In the genomic region with DNA sequence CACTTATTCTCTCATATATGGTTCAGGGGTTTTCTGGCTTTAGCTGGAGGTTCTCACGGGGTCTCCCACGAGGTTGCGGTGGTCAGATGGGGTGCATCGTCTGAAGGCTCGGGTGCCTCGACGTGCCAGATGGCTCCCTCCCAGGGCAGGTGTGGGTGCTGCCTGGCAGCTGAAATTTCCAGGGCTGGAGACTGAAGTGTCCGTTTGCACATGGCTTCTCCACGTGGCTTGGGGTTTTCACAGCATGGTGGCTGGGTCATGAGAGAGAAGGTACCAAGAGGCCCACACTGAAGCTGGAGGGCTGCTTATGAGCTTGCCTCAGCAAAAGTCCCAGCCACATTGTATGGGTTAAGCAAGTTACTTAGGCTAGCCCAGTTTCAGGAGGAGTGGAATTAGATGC, we compare ENCODE assay signal across 10 cellular contexts.
DNase-seq lines count a peak whose midpoint lies in the region; ATAC-seq, FAIRE-seq and TF ChIP-seq lines count a peak whose summit lies in the region.
"Had no signal": no experiment of that assay in that cellular context is flagged by ENCODE, and none has a peak within 500 bp of the region (broad histone marks: within the 10 kb centered on the region; RNA-seq: fewer than 3 reads in every experiment).

No MANE protein-coding gene starts in this region.

- no peak for FAIRE-seq in GM12878 (lab: Jason Lieb, UNC)
- FAIRE-seq: TTC549 had no signal

- RAD21 ChIA-PET in GM12878 (lab: Charles Lee; ENCODE audit: unreplicated experiment), result no interaction called here

- CTCF ChIA-PET in GM12878 (lab: Yijun Ruan, JAX), result no interaction called here

- no peak for DNase-seq in heart right ventricle
- no peak for DNase-seq in left ventricle myocardium superior
- no peak for DNase-seq in GM12878 (ENCODE audit: low read depth, low spot score)
- DNase-seq in thoracic aorta (ENCODE audit: low spot score), result no peak
- no peak for DNase-seq in hypothalamus (lab: John Stamatoyannopoulos, UW)
- no peak for DNase-seq in dermis blood vessel endothelial cell
- DNase-seq in ureter (ENCODE audit: low spot score), result no peak

- peaks cover 0 to 8% (median 0%) of the 10 kb centered on the region in 11 donors for H3K9me3 ChIP-seq in heart right ventricle
- no peaks in the 10 kb centered on the region for H3K9me3 ChIP-seq in GM12878 (replicated peaks; ENCODE audit: control insufficient read depth, insufficient read depth, low read length)
- no peaks in the 10 kb centered on the region for H3K9me3 ChIP-seq in mesodermal cell (ENCODE audit: control insufficient read depth, low read length)
- no peaks in the 10 kb centered on the region for H3K9me3 ChIP-seq in thoracic aorta

- no peak for TF ChIP-seq RAD21 in GM12878 (IDR thresholded peaks at IDR 0.05; ENCODE audit: insufficient read depth, low read depth, low read length)

- H3K4me2 ChIP-seq in GM12878 (ENCODE audit: control insufficient read depth, insufficient read depth), result 0 out of 2 replicates have a peak overlapping the region, but pooled peaks have one; percentile 59

- 51 to 55% methylated on average over 9 of the region's 9 CpGs for WGBS in heart right ventricle, 2 donors
- 57% methylated on average over 9 of the region's 9 CpGs for WGBS in GM12878 (ENCODE audit: insufficient coverage, insufficient replicate concordance, low lambda C conversion rate, missing lambda C conversion rate)
- WGBS in mesodermal cell (ENCODE audit: insufficient coverage in 2 of 2), 2 experiments, result 71 to 80% methylated on average over 8 to 9 of the region's 9 CpGs

- SMC1A ChIA-PET in GM12878 (lab: Charles Lee; ENCODE audit: uncharacterized antibody, unreplicated experiment), result interaction anchor here (0.7 kb wide), 1 partner anchor 15 kb away, joined by 3 read pairs; no protein-coding TSS in a partner anchor

- no peak overlapping the region for H2AFZ ChIP-seq in GM12878 (ENCODE audit: control insufficient read depth, low read depth, low read length)

- no peaks in the 10 kb centered on the region for H3K79me2 ChIP-seq in GM12878 (ENCODE audit: control insufficient read depth, insufficient read depth, low read length)

- no peak overlapping the region for H3K9ac ChIP-seq in GM12878 (ENCODE audit: control insufficient read depth, insufficient read depth, low read length)

- no peak for TF ChIP-seq EP300 in GM12878 (IDR thresholded peaks at IDR 0.05; ENCODE audit: borderline replicate concordance in 1 of 2, control insufficient read depth in 1 of 2, low read depth in 2 of 2, low read length in 2 of 2)

- POLR2A ChIA-PET in GM12878 (lab: Charles Lee), result no interaction called here

- H3K4me1 ChIP-seq in heart right ventricle, result peaks cover 3 to 55% (median 28%) of the 10 kb centered on the region in 9 donors
- H3K4me1 ChIP-seq in GM12878 (ENCODE audit: control insufficient read depth, insufficient read depth, low read length), result no peaks in the 10 kb centered on the region
- peaks cover 3% of the 10 kb centered on the region for H3K4me1 ChIP-seq in mesodermal cell (ENCODE audit: control insufficient read depth, insufficient read depth, low read length, poor library complexity, severe bottlenecking)
- peaks cover 0 to 4% of the 10 kb centered on the region in 2 donors for H3K4me1 ChIP-seq in thoracic aorta (ENCODE audit: control insufficient read depth in 1 of 2, low read depth in 2 of 2)

- H3K27ac ChIP-seq in heart right ventricle, result peak overlapping the region; percentile 7 to 88 (median 80)
- no peak overlapping the region for H3K27ac ChIP-seq in GM12878 (ENCODE audit: control insufficient read depth, insufficient read depth)
- no peak overlapping the region for H3K27ac ChIP-seq in mesodermal cell (ENCODE audit: low read depth, low read length, severe bottlenecking)
- H3K27ac ChIP-seq in thoracic aorta, result peak overlapping the region in 1 of 2 donors; percentile 13
- H3K27ac ChIP-seq: C4-2B had no signal

- no TSS peak for BruUV-seq in GM12878 (replicated peaks; lab: Mats Ljungman, UMichigan)

- H3K27me3 ChIP-seq in heart right ventricle, result peaks cover 0 to 26% (median 4%) of the 10 kb centered on the region in 7 donors
- H3K27me3 ChIP-seq in GM12878 (replicated peaks in 1 of 2; ENCODE audit: control insufficient read depth in 2 of 2, insufficient read depth in 2 of 2, low read length in 1 of 2), result peaks cover 2 to 5% of the 10 kb centered on the region in 2 experiments; a peak in 3 of 4 replicates
- no peaks in the 10 kb centered on the region for H3K27me3 ChIP-seq in thoracic aorta (replicated peaks; ENCODE audit: insufficient read depth)

- no peaks in the 10 kb centered on the region for H4K20me1 ChIP-seq in GM12878 (ENCODE audit: control insufficient read depth, insufficient read depth)

- H3K4me3 ChIP-seq in heart right ventricle, result peak overlapping the region in 7 of 10 donors; percentile 17 to 58 (median 55)
- no peak overlapping the region for H3K4me3 ChIP-seq in GM12878
- H3K4me3 ChIP-seq in mesodermal cell (ENCODE audit: extremely low read depth, insufficient read depth, low read length, poor library complexity, severe bottlenecking), result peak overlapping the region; percentile 33
- peak overlapping the region; percentile 70 for H3K4me3 ChIP-seq in thoracic aorta

- H3K36me3 ChIP-seq in heart right ventricle (no peaks in the 10 kb centered on the region), GM12878 (ENCODE audit: control insufficient read depth in 2 of 2, insufficient read depth in 2 of 2, low read length in 1 of 2) (no peaks in the 10 kb centered on the region), mesodermal cell (ENCODE audit: control insufficient read depth, insufficient read depth, low read length) (no peaks in the 10 kb centered on the region), thoracic aorta (no peaks in the 10 kb centered on the region)

- intact Hi-C loops in heart right ventricle (cut with DNase I) (loop anchor here in 1 of 10 donors (5.0 kb wide), 1 partner anchor 91 kb away; no protein-coding TSS in a partner anchor), left ventricle myocardium superior (cut with micrococcal nuclease) (no loop called here), GM12878 (cut with micrococcal nuclease; ENCODE audit: unreplicated experiment) (loop anchor here (5.0 kb wide), 1 partner anchor 49 kb away; no protein-coding TSS in a partner anchor)

- TF ChIP-seq POLR2A in GM12878 (IDR thresholded peaks at IDR 0.05; ENCODE audit: low read depth, low read length), result no peak

- ATAC-seq in heart right ventricle, result no peak
- no peak for ATAC-seq in left ventricle myocardium superior
- no peak for ATAC-seq in GM12878
- no peak for ATAC-seq in thoracic aorta (ENCODE audit: insufficient number of reproducible peaks, low FRiP score, low read depth)

- in situ Hi-C loops in GM12878 (cut with MboI), result no loop called here

- TF ChIP-seq CTCF in heart right ventricle (IDR thresholded peaks at IDR 0.05) (no peak), GM12878 (IDR thresholded peaks at IDR 0.05 in 2 of 3, conservative IDR thresholded peaks at IDR 0.05 in 1 of 3; ENCODE audit: control insufficient read depth in 2 of 3, extremely low read depth in 1 of 3, insufficient read depth in 1 of 3, low read depth in 3 of 3, low read length in 3 of 3) (no peak), thoracic aorta (IDR thresholded peaks at IDR 0.05) (no peak)

TF ChIP-seq in GM12878, 131 proteins besides CTCF, POLR2A, EP300 and RAD21:
- no peak for TF ChIP-seq NR2C1 (IDR thresholded peaks at IDR 0.05)
- TF ChIP-seq, protein P1, sequence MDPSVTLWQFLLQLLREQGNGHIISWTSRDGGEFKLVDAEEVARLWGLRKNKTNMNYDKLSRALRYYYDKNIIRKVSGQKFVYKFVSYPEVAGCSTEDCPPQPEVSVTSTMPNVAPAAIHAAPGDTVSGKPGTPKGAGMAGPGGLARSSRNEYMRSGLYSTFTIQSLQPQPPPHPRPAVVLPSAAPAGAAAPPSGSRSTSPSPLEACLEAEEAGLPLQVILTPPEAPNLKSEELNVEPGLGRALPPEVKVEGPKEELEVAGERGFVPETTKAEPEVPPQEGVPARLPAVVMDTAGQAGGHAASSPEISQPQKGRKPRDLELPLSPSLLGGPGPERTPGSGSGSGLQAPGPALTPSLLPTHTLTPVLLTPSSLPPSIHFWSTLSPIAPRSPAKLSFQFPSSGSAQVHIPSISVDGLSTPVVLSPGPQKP (IDR thresholded peaks at IDR 0.05; ENCODE audit: low read depth, low read length), result no peak

Comparison
In these comparisons a context has a peak if more than half of its experiments do, and no peak if none do; other contexts are left out.
1. H3K27ac ChIP-seq: peak in heart right ventricle (10 of 10); none in GM12878 (single experiment) and mesodermal cell (single experiment).